Comparison of ENCODE assay signal across 15 cellular contexts in the genomic region with DNA sequence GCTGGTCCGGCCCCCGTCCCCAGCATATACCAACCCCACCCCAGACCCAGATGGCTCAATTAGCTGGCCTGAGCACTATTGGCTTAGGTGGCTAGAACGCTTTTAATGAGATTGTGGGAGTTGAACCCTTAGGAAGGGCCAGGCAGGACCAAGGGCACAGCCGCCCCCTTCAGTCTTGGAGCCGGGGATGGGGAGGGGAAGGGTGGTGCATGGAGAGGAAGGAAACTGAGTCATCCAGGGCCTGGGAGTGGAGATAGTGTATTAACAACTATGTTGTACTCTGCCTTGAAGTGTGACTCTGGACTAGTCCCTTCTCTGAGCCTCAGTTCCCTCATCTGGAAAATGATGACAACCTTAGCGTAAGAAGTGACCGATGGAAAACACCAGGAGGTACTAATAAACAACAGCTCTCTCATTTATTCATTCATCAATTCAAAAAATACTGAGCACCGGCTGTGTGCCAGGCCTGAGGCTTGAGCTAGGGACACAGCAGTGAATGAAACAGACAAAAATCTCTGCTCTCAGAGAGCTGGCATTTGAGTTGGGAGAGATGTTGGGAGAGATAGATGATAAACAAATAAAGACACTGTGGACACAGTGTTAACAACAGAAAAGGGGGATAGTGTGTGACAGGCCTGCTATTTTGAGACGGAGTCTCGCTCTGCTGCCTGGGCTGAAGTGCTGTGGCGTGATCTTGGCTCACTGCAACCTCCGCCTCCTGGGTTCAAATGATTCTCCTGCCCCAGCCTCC. TPM values are rescaled to one million over a fixed set of nuclear protein-coding genes. Genes with fewer than 3 reads are reported as not detected.
DNase-seq lines count a peak whose midpoint lies in the region; ATAC-seq, FAIRE-seq and TF ChIP-seq lines count a peak whose summit lies in the region.
"Had no signal": no experiment of that assay in that cellular context is flagged by ENCODE, and none has a peak within 500 bp of the region (broad histone marks: within the 10 kb centered on the region; RNA-seq: fewer than 3 reads in every experiment).

No MANE protein-coding gene starts in this region.

- H3K4me1 ChIP-seq in astrocyte (ENCODE audit: insufficient read depth, low read length), result peaks cover 47% of the 10 kb centered on the region
- peaks cover 56% of the 10 kb centered on the region for H3K4me1 ChIP-seq in mesodermal cell (ENCODE audit: control insufficient read depth, insufficient read depth, low read length, poor library complexity, severe bottlenecking)

- H3K27ac Mint-ChIP-seq in astrocyte (ENCODE audit: unreplicated experiment), result peak overlapping the region; percentile 3
- H3K27ac Mint-ChIP-seq: activated naive CD8-positive, alpha-beta T cell treated with anti-CD3 and anti-CD28 coated beads for 36 hours; B cell had no signal

- peaks cover 15% of the 10 kb centered on the region for H3K36me3 ChIP-seq in astrocyte (ENCODE audit: insufficient read depth, low read length)
- peaks cover 77% of the 10 kb centered on the region for H3K36me3 ChIP-seq in mesodermal cell (ENCODE audit: control insufficient read depth, insufficient read depth, low read length)

- FAIRE-seq in astrocyte (lab: Jason Lieb, UNC), result no peak
- FAIRE-seq: small intestine had no signal

- intact Hi-C loops in left cardiac atrium (cut with DNase I), result no loop called here
- intact Hi-C loops in Right ventricle myocardium inferior (cut with DNase I), result no loop called here

- peak overlapping the region; percentile 31 for H3K9ac ChIP-seq in astrocyte (ENCODE audit: low read length)

- H3K4me3 Mint-ChIP-seq in astrocyte (ENCODE audit: unreplicated experiment), result no peak overlapping the region
- H3K4me3 Mint-ChIP-seq: activated naive CD8-positive, alpha-beta T cell treated with anti-CD3 and anti-CD28 coated beads for 36 hours; B cell had no signal

- H2AFZ ChIP-seq in astrocyte (ENCODE audit: low read depth, low read length), result no peak overlapping the region

- DNase-seq in left cardiac atrium (peak; percentile 56), Right ventricle myocardium inferior (ENCODE audit: missing footprints) (no peak), astrocyte (ENCODE audit: low read depth) (no peak), MV-4-11 (lab: John Stamatoyannopoulos, UW) (no peak)
- DNase-seq in activated CD4-positive, alpha-beta T cell treated with anti-CD3 and anti-CD28 coated beads, Interleukin-2, amount 50 U/mL, for 48 hours, result no peak
- DNase-seq: activated naive CD8-positive, alpha-beta T cell treated with anti-CD3 and anti-CD28 coated beads for 36 hours; DMS79; SJCRH30; testis had no signal

- H3K4me2 ChIP-seq in astrocyte (ENCODE audit: low read length), result peak overlapping the region; percentile 27

- WGBS in mesodermal cell (ENCODE audit: insufficient coverage in 2 of 2), 2 experiments, result 85 to 86% methylated on average over 9 to 11 of the region's 12 CpGs

- peaks cover 81% of the 10 kb centered on the region for H3K79me2 ChIP-seq in astrocyte (ENCODE audit: insufficient read depth, low read length)

- TF ChIP-seq CTCF in astrocyte (IDR thresholded peaks at IDR 0.05; ENCODE audit: insufficient read depth, low read depth, low read length), result no peak

- peaks cover 51% of the 10 kb centered on the region for H4K20me1 ChIP-seq in astrocyte (ENCODE audit: insufficient read depth, low read length)

- H3K9me3 ChIP-seq in astrocyte (ENCODE audit: insufficient read depth, low read depth, low read length), result no peaks in the 10 kb centered on the region
- H3K9me3 ChIP-seq in mesodermal cell (ENCODE audit: control insufficient read depth, low read length), result no peaks in the 10 kb centered on the region
- H3K9me3 ChIP-seq: SJCRH30, testis had no signal

- H3K27ac ChIP-seq in astrocyte (ENCODE audit: low read depth, low read length) (no peak overlapping the region), mesodermal cell (ENCODE audit: low read depth, low read length, severe bottlenecking) (peak overlapping the region; percentile 53)
- H3K27ac ChIP-seq: SJCRH30, testis had no signal

- peaks cover 27% of the 10 kb centered on the region for H3K36me3 Mint-ChIP-seq in astrocyte (ENCODE audit: low read depth, unreplicated experiment)

- H3K9me3 Mint-ChIP-seq in astrocyte (ENCODE audit: unreplicated experiment), result no peaks in the 10 kb centered on the region
- H3K9me3 Mint-ChIP-seq: activated naive CD8-positive, alpha-beta T cell treated with anti-CD3 and anti-CD28 coated beads for 36 hours had no signal

- H3K4me1 Mint-ChIP-seq in astrocyte (ENCODE audit: low read depth, unreplicated experiment), result peaks cover 38% of the 10 kb centered on the region

- no peaks in the 10 kb centered on the region for H3K27me3 ChIP-seq in astrocyte (ENCODE audit: insufficient read depth, low read length)
- H3K27me3 ChIP-seq: SJCRH30, testis had no signal

- no peak overlapping the region for H3K4me3 ChIP-seq in astrocyte (ENCODE audit: insufficient read depth, low read depth, low read length)
- no peak overlapping the region for H3K4me3 ChIP-seq in mesodermal cell (ENCODE audit: extremely low read depth, insufficient read depth, low read length, poor library complexity, severe bottlenecking)
- H3K4me3 ChIP-seq: lung, SJCRH30, testis had no signal

- peak in 1 of 2 donors; percentile 11 for ATAC-seq in left cardiac atrium
- no peak for ATAC-seq in Right ventricle myocardium inferior
- ATAC-seq in GM19324 (IDR thresholded peaks at IDR 0.05; ENCODE audit: low FRiP score, unreplicated experiment), result no peak
- ATAC-seq in esophagus mucosa, result no peak

- no peaks in the 10 kb centered on the region for H3K27me3 Mint-ChIP-seq in astrocyte (ENCODE audit: low read depth, unreplicated experiment)
- H3K27me3 Mint-ChIP-seq: activated naive CD8-positive, alpha-beta T cell treated with anti-CD3 and anti-CD28 coated beads for 36 hours; B cell had no signal

RNA-seq across cellular contexts. Expression of gene PEDS1, which starts 11.5 kb away (rescaled TPM):
- total RNA-seq in left cardiac atrium (10 to 100 TPM; 17.7 to 21.8 TPM), Right ventricle myocardium inferior (31.2 TPM), astrocyte (41.6 and 44.1 TPM in 2 replicates), esophagus mucosa (27.0 TPM)
- polyA plus RNA-seq in mesodermal cell (2013, experiment 1 of 2), result 40.5 TPM
- 35.7 TPM for polyA plus RNA-seq in mesodermal cell (2013, experiment 2 of 2)

RNA-seq across cellular contexts. Expression of gene UBE2V1, which starts 29.0 kb away (rescaled TPM):
- 100 to 1,000 TPM in 1 of 2 donors, 10 to 100 TPM in 1; 77.4 to 109 TPM for total RNA-seq in left cardiac atrium
- total RNA-seq in Right ventricle myocardium inferior, result 74.3 TPM
- total RNA-seq in astrocyte, result 136 and 139 TPM in 2 replicates
- polyA plus RNA-seq in mesodermal cell (2013, experiment 1 of 2), result 144 TPM
- 165 TPM for polyA plus RNA-seq in mesodermal cell (2013, experiment 2 of 2)
- 75.6 TPM for total RNA-seq in esophagus mucosa

RNA-seq across cellular contexts. Expression of gene CEBPB, which starts 48.6 kb away (rescaled TPM):
- 100 to 1,000 TPM in 1 of 2 donors, 10 to 100 TPM in 1; 73.2 to 111 TPM for total RNA-seq in left cardiac atrium
- 62.4 TPM for total RNA-seq in Right ventricle myocardium inferior
- total RNA-seq in astrocyte, result 33.8 and 34.6 TPM in 2 replicates
- 23.6 TPM for polyA plus RNA-seq in mesodermal cell (2013, experiment 1 of 2)
- polyA plus RNA-seq in mesodermal cell (2013, experiment 2 of 2), result 19.7 TPM
- 59.8 TPM for total RNA-seq in esophagus mucosa
